1 cellular context compared by ENCODE assay signal in genomic region chr2:11507517-11507916, GRCh38.
TF ChIP-seq lines count a peak whose summit lies in the region.

No MANE protein-coding gene starts in this region.

TF ChIP-seq in H1, 55 proteins besides CTCF, POLR2A, EP300 and RAD21:
- TF ChIP-seq CTBP2 (IDR thresholded peaks at IDR 0.05; ENCODE audit: borderline replicate concordance, insufficient read depth, insufficient read length, low read length): no peak
- no peak for TF ChIP-seq NRF1 (IDR thresholded peaks at IDR 0.05; ENCODE audit: low read depth, low read length)
- no peak for TF ChIP-seq SP4 (IDR thresholded peaks at IDR 0.05; ENCODE audit: low read length)
- TF ChIP-seq SAP30 (IDR thresholded peaks at IDR 0.05; ENCODE audit: insufficient read depth, insufficient replicate concordance, low read length): no peak
- TF ChIP-seq HDAC6 (IDR thresholded peaks at IDR 0.05; ENCODE audit: low read depth, low read length): no peak
- TF ChIP-seq TBP (IDR thresholded peaks at IDR 0.05; ENCODE audit: low read depth, low read length): no peak
